ENCODE assay signal across 8 cellular contexts in the genomic region with DNA sequence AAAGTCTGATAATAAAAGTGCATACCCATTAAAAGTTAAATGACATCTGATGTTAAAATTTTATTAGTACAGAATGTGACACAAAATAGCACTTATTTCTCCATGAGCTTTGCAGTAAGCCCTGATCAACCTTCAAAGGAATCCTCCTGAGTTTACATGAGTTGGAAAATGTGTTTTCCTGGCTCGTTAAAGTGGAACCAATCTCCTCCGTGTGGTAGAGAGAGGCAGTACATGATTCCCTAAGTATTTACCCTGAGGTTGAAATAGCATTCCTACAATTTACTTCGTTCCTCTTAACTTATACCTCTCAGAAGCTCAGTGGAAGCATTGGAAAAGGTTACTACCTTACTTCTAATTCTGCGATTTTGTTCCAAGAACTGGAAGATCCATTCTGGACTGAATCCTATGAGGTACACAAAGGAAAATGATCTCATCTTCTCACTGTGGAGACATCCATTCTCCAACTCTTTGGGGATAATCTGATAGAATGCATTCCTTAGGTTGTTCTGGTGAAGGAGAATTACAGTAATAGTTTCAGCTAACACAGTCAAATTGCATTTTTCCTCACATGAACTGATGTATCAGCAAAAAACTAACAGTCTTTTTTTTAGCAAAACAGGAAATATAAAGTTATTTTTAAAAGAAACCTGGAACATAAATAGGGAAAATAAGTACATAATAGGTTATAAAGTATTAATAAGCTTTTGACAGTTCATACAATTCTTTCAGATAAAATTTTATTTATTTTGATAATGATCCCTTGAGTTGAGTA.
DNase-seq lines count a peak whose midpoint lies in the region; ATAC-seq, FAIRE-seq and TF ChIP-seq lines count a peak whose summit lies in the region.

No MANE protein-coding gene starts in this region.

- no peaks in the 10 kb centered on the region for H3K9me3 ChIP-seq in HepG2 (ENCODE audit: low read length)

- peaks cover 0 to 11% of the 10 kb centered on the region in 2 donors for H3K9me3 Mint-ChIP-seq in stimulated activated naive CD8-positive, alpha-beta T cell treated with anti-CD3 and anti-CD28 coated beads, Interleukin-15, amount 100 ng/mL, for 72 hours

- TF ChIP-seq POLR2A in HepG2 (IDR thresholded peaks at IDR 0.05; ENCODE audit: insufficient read depth in 1 of 2, low read depth in 2 of 2, low read length in 2 of 2) (no peak), GM12892 (IDR thresholded peaks at IDR 0.05; ENCODE audit: low read depth, low read length) (no peak)

- intact Hi-C loops in HepG2 (cut with micrococcal nuclease; ENCODE audit: unreplicated experiment) (loop anchor here (1.0 kb wide), 1 partner anchor 386 kb away; no protein-coding TSS in a partner anchor), posterior cingulate gyrus (cut with DNase I) (loop anchor here (5.0 kb wide), 1 partner anchor 386 kb away; no protein-coding TSS in a partner anchor)

- ATAC-seq in HepG2 = peak; percentile 91
- ATAC-seq in stimulated activated naive CD8-positive, alpha-beta T cell treated with anti-CD3 and anti-CD28 coated beads, Interleukin-15, amount 100 ng/mL, for 72 hours = no peak

- no peak overlapping the region for H3K9ac ChIP-seq in HepG2 (ENCODE audit: insufficient read depth, low read depth, low read length)

- no peaks in the 10 kb centered on the region for H4K20me1 ChIP-seq in HepG2 (ENCODE audit: insufficient read depth, low read length)

- BruUV-seq in HepG2 (replicated peaks; lab: Mats Ljungman, UMichigan) = no TSS peak

- H3K79me2 ChIP-seq in HepG2 (ENCODE audit: insufficient read depth, low read length) = no peaks in the 10 kb centered on the region

- no peak overlapping the region for H3K4me2 ChIP-seq in HepG2 (ENCODE audit: low read depth, low read length)

- no peak overlapping the region for H3K27ac Mint-ChIP-seq in stimulated activated naive CD8-positive, alpha-beta T cell treated with anti-CD3 and anti-CD28 coated beads, Interleukin-15, amount 100 ng/mL, for 72 hours

- peak; percentile 9 for DNase-seq in AG20443 (ENCODE audit: low spot score)
- DNase-seq in Kasumi-1 (lab: John Stamatoyannopoulos, UW) = peak; percentile 57
- DNase-seq in astrocyte of the cerebellum (ENCODE audit: low read depth) = peak; percentile 27
- DNase-seq in HepG2 (ENCODE audit: low spot score) = peak; percentile 28
- DNase-seq in stimulated activated CD4-positive, alpha-beta T cell treated with anti-CD3 and anti-CD28 coated beads, Interleukin-4, amount 100 ng/mL, for 24 hours = no peak
- no peak for DNase-seq in stimulated activated naive CD8-positive, alpha-beta T cell treated with anti-CD3 and anti-CD28 coated beads, Interleukin-15, amount 100 ng/mL, for 72 hours
- DNase-seq in GM12892 (ENCODE audit: insufficient read length) = no peak
- DNase-seq in posterior cingulate gyrus = no peak

- no peaks in the 10 kb centered on the region; a peak in 1 of 5 replicates for H3K27me3 ChIP-seq in HepG2 (ENCODE audit: control insufficient read depth in 1 of 2, insufficient read depth in 2 of 2, low read length in 2 of 2)

- H3K4me1 ChIP-seq in HepG2 (ENCODE audit: insufficient read depth, low read length) = no peaks in the 10 kb centered on the region

- CTCF ChIA-PET in HepG2 (lab: Yijun Ruan, JAX; ENCODE audit: low intra/inter-chr PET ratio, low total read pairs) = interaction anchor here (1.3 kb wide), 1 partner anchor 387 kb away, joined by 8 read pairs; no protein-coding TSS in a partner anchor

- H3K27ac ChIP-seq in HepG2 (ENCODE audit: extremely low read length, insufficient read depth, low read length) = no peak overlapping the region

- H3K4me3 ChIP-seq in astrocyte of the cerebellum (ENCODE audit: low read depth, low read length) (no peak overlapping the region), HepG2 (replicated peaks in 1 of 3; ENCODE audit: insufficient read depth in 1 of 3, low read depth in 2 of 3, low read length in 3 of 3) (no peak overlapping the region)

- no peak overlapping the region for H3K4me3 Mint-ChIP-seq in stimulated activated naive CD8-positive, alpha-beta T cell treated with anti-CD3 and anti-CD28 coated beads, Interleukin-15, amount 100 ng/mL, for 72 hours

- TF ChIP-seq EP300 in HepG2 (IDR thresholded peaks at IDR 0.05; ENCODE audit: low read depth in 2 of 2, low read length in 2 of 2) (no peak), HepG2 (CRISPR knock-in tag; IDR thresholded peaks at IDR 0.05; ENCODE audit: borderline replicate concordance) (no peak)

- TF ChIP-seq CTCF in astrocyte of the cerebellum (IDR thresholded peaks at IDR 0.05; ENCODE audit: low read depth, low read length, missing control alignments) (peak; percentile 54), HepG2 (CRISPR knock-in tag; IDR thresholded peaks at IDR 0.05) (peak; percentile 56)

- in situ Hi-C loops in astrocyte of the cerebellum (cut with HindIII; ENCODE audit: low sequenced_read_pairs) (no loop called here), HepG2 (cut with HindIII; ENCODE audit: extremely low pct_ligation_motif_present, low pct_unique_long_range_greater_than_20kb) (no loop called here)

- no peaks in the 10 kb centered on the region for H3K36me3 ChIP-seq in HepG2 (replicated peaks in 1 of 2; ENCODE audit: control insufficient read depth in 1 of 2, insufficient read depth in 2 of 2, low read length in 2 of 2)

- H3K4me1 Mint-ChIP-seq in stimulated activated naive CD8-positive, alpha-beta T cell treated with anti-CD3 and anti-CD28 coated beads, Interleukin-15, amount 100 ng/mL, for 72 hours = no peaks in the 10 kb centered on the region

- POLR2A ChIA-PET in HepG2 (lab: Yijun Ruan, JAX) = no interaction called here

- H2AFZ ChIP-seq in HepG2 (ENCODE audit: low read length) = no peak overlapping the region

- FAIRE-seq in HepG2 (lab: Jason Lieb, UNC) (peak; percentile 61), GM12892 (lab: Jason Lieb, UNC) (no peak)

- H3K27me3 Mint-ChIP-seq in stimulated activated naive CD8-positive, alpha-beta T cell treated with anti-CD3 and anti-CD28 coated beads, Interleukin-15, amount 100 ng/mL, for 72 hours = no peaks in the 10 kb centered on the region

- WGBS in HepG2 (ENCODE audit: low lambda C conversion rate) = 2% methylated on average over 4 of the region's 4 CpGs

- TF ChIP-seq RAD21 in HepG2 (CRISPR knock-in tag; IDR thresholded peaks at IDR 0.05) = no peak

TF ChIP-seq in HepG2, 621 proteins besides CTCF, POLR2A, EP300 and RAD21:
- TF ChIP-seq STAG1 (CRISPR knock-in tag; IDR thresholded peaks at IDR 0.05) = peak; percentile 65
- peak; percentile 55; the same call in 1 of the 2 replicates for TF ChIP-seq SMC3 (IDR thresholded peaks at IDR 0.05; ENCODE audit: low read length)
- TF ChIP-seq, protein P1, sequence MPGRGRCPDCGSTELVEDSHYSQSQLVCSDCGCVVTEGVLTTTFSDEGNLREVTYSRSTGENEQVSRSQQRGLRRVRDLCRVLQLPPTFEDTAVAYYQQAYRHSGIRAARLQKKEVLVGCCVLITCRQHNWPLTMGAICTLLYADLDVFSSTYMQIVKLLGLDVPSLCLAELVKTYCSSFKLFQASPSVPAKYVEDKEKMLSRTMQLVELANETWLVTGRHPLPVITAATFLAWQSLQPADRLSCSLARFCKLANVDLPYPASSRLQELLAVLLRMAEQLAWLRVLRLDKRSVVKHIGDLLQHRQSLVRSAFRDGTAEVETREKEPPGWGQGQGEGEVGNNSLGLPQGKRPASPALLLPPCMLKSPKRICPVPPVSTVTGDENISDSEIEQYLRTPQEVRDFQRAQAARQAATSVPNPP (CRISPR knock-in tag; IDR thresholded peaks at IDR 0.05) = no peak
- TF ChIP-seq HES4 (CRISPR knock-in tag; IDR thresholded peaks at IDR 0.05; ENCODE audit: borderline replicate concordance) = no peak
- peak; percentile 83 for TF ChIP-seq MAFF (IDR thresholded peaks at IDR 0.05; ENCODE audit: low read depth, low read length)
- TF ChIP-seq MAFK (conservative IDR thresholded peaks at IDR 0.05 in 1 of 2, IDR thresholded peaks at IDR 0.05 in 1 of 2; ENCODE audit: low read length in 2 of 2) = peak; percentile 72 to 88

Comparison
In these comparisons a context has a peak if more than half of its experiments do, and no peak if none do; other contexts are left out.
1. DNase-seq: peak in AG20443 (single experiment), Kasumi-1 (2 of 2), astrocyte of the cerebellum (single experiment) and HepG2 (single experiment); none in stimulated activated CD4-positive, alpha-beta T cell treated with anti-CD3 and anti-CD28 coated beads, Interleukin-4, amount 100 ng/mL, for 24 hours (single experiment), stimulated activated naive CD8-positive, alpha-beta T cell treated with anti-CD3 and anti-CD28 coated beads, Interleukin-15, amount 100 ng/mL, for 72 hours (0 of 2), GM12892 (single experiment) and posterior cingulate gyrus (0 of 10).